Comparison of ENCODE assay signal across 11 cellular contexts in genomic region chr10:126969310-126969709, GRCh38.
A peak's percentile ranks its signal among the peaks of the same experiment; 100 is the strongest.
DNase-seq lines count a peak whose midpoint lies in the region; ATAC-seq and TF ChIP-seq lines count a peak whose summit lies in the region.
"Had no signal": no experiment of that assay in that cellular context is flagged by ENCODE, and none has a peak within 500 bp of the region (broad histone marks: within the 10 kb centered on the region; RNA-seq: fewer than 3 reads in every experiment).

No MANE protein-coding gene starts in this region.

- POLR2A ChIA-PET in A673 (lab: Charles Lee; ENCODE audit: low non-redundant PET), result no interaction called here

- no TSS peak for BruUV-seq in A673 (replicated peaks; lab: Mats Ljungman, UMichigan)

- H3K4me3 ChIP-seq in A673 (ENCODE audit: low read depth, low read length, poor library complexity, severe bottlenecking) (no peak overlapping the region), kidney epithelial cell (ENCODE audit: low read depth, low read length) (no peak overlapping the region), psoas muscle (no peak overlapping the region)
- H3K4me3 ChIP-seq: vagina had no signal

- H3K27ac ChIP-seq in A673 (ENCODE audit: low read depth, low read length, poor library complexity, severe bottlenecking) (no peak overlapping the region), psoas muscle (no peak overlapping the region)
- H3K27ac ChIP-seq: vagina had no signal

- H3K36me3 ChIP-seq in A673 (ENCODE audit: insufficient read depth, low read length, poor library complexity, severe bottlenecking) (no peaks in the 10 kb centered on the region), kidney epithelial cell (ENCODE audit: control insufficient read depth, insufficient read depth, low read length) (no peaks in the 10 kb centered on the region), psoas muscle (ENCODE audit: insufficient read depth in 1 of 2, low read depth in 1 of 2) (no peaks in the 10 kb centered on the region)
- H3K36me3 ChIP-seq: vagina had no signal

- H3K9me3 Mint-ChIP-seq in HFFc6, result no peaks in the 10 kb centered on the region

- H3K27me3 ChIP-seq in A673 (replicated peaks; ENCODE audit: insufficient read depth, low read depth, low read length, poor library complexity) (no peaks in the 10 kb centered on the region), kidney epithelial cell (ENCODE audit: control insufficient read depth, insufficient read depth, low read length) (no peaks in the 10 kb centered on the region), psoas muscle (ENCODE audit: insufficient read depth in 3 of 3, low read length in 2 of 3) (no peaks in the 10 kb centered on the region)
- H3K27me3 ChIP-seq: vagina had no signal

- H3K27ac Mint-ChIP-seq in HFFc6, result no peak overlapping the region
- H3K27ac Mint-ChIP-seq: CD8-positive, alpha-beta memory T cell had no signal

- H3K36me3 Mint-ChIP-seq in HFFc6 (ENCODE audit: low read depth), result peaks cover under 1% of the 10 kb centered on the region; the same call in 1 of the 2 replicates
- H3K36me3 Mint-ChIP-seq: CD8-positive, alpha-beta memory T cell had no signal

- intact Hi-C loops in A673 (cut with micrococcal nuclease; ENCODE audit: unreplicated experiment), result no loop called here
- intact Hi-C loops in psoas muscle (cut with DNase I), result no loop called here

- WGBS in psoas muscle, 3 donors, result 89 to 91% (median 90%) methylated on average over 8 of the region's 8 CpGs

- peaks cover 31% of the 10 kb centered on the region for H3K4me1 Mint-ChIP-seq in HFFc6 (ENCODE audit: low read depth)
- H3K4me1 Mint-ChIP-seq: CD8-positive, alpha-beta memory T cell had no signal

- TF ChIP-seq CTCF in A673 (conservative IDR thresholded peaks at IDR 0.05; ENCODE audit: low read depth, low read length) (peak; percentile 46), HFFc6 (IDR thresholded peaks at IDR 0.05) (peak; percentile 47; the same call in 1 of the 2 replicates), kidney epithelial cell (IDR thresholded peaks at IDR 0.05; ENCODE audit: insufficient read depth, low read length, poor library complexity, severe bottlenecking) (peak; percentile 20), psoas muscle (IDR thresholded peaks at IDR 0.05) (no peak)

- no peak overlapping the region for H3K4me3 Mint-ChIP-seq in HFFc6

- ATAC-seq in psoas muscle, result no peak

- CTCF ChIA-PET in A673 (lab: Charles Lee), result no interaction called here

- H3K9me3 ChIP-seq in A673 (ENCODE audit: low read depth, low read length, poor library complexity, severe bottlenecking) (no peaks in the 10 kb centered on the region), psoas muscle (no peaks in the 10 kb centered on the region)
- H3K9me3 ChIP-seq: vagina had no signal

- no peaks in the 10 kb centered on the region; the same call in 1 of the 2 replicates for H3K27me3 Mint-ChIP-seq in HFFc6 (ENCODE audit: insufficient read depth)
- H3K27me3 Mint-ChIP-seq: CD8-positive, alpha-beta memory T cell had no signal

- DNase-seq in A673 (ENCODE audit: low spot score) (peak; percentile 30), HFFc6 (no peak), astrocyte of the hippocampus (ENCODE audit: low read depth, low spot score) (peak; percentile 19), kidney epithelial cell (ENCODE audit: low read depth) (no peak), cerebellar nuclear complex (lab: John Stamatoyannopoulos, UW) (no peak), GM03348 (ENCODE audit: low spot score) (no peak), psoas muscle (no peak)
- no peak for DNase-seq in activated T-cell treated with anti-CD3 and anti-CD28 coated beads, Interleukin-2, amount 50 U/mL, for 1 hour
- DNase-seq: CD8-positive, alpha-beta memory T cell; NCI-H1930 had no signal

- H3K4me1 ChIP-seq in A673 (ENCODE audit: insufficient read depth, low read length, poor library complexity, severe bottlenecking), result peaks cover 14% of the 10 kb centered on the region
- H3K4me1 ChIP-seq in psoas muscle, result no peaks in the 10 kb centered on the region
- H3K4me1 ChIP-seq: vagina had no signal

Comparison
In these comparisons a context has a peak if more than half of its experiments do, and no peak if none do; other contexts are left out.
1. DNase-seq: peak in A673 (single experiment) and astrocyte of the hippocampus (single experiment); none in HFFc6 (single experiment), kidney epithelial cell (single experiment), cerebellar nuclear complex (0 of 2), activated T-cell treated with anti-CD3 and anti-CD28 coated beads, Interleukin-2, amount 50 U/mL, for 1 hour (single experiment), GM03348 (single experiment) and psoas muscle (0 of 2).